22 cellular contexts compared by ENCODE assay signal in the genomic region with DNA sequence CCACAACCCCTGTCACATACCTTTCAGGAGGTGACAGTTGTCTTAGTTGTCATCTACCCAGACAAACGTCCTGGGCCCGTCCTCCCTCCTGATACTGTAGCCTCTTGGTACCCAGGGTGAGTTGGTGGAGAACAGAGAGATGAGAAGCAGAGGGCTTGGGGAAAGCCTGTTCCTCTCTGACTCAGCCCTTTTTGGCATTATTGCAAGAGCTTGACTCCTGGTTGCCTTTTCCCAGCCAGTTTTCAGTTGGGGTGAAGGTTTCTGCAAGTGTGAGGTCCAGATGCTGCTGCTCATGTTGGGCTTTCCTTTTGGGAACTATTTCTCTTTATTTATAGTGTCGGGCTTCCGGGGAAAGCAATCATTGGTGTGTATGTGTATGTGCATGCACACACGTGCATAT. TPM values are rescaled to one million over a fixed set of nuclear protein-coding genes. Genes with fewer than 3 reads are reported as not detected.
"Had no signal": no experiment of that assay in that cellular context is flagged by ENCODE, and none has a peak within 500 bp of the region (broad histone marks: within the 10 kb centered on the region; RNA-seq: fewer than 3 reads in every experiment).

No MANE protein-coding gene starts in this region.

- H3K4me3 ChIP-seq: adrenal gland, cardiac muscle cell, dorsolateral prefrontal cortex, skin epidermis, suprapubic skin had no signal

- DNase-seq: activated CD4-positive, alpha-beta T cell treated with anti-CD3 and anti-CD28 coated beads for 48 hours; activated CD8-positive, alpha-beta T cell treated with anti-CD3 and anti-CD28 coated beads for 36 hours; activated T-cell treated with anti-CD3 and anti-CD28 coated beads, Interleukin-2, amount 50 U/mL, for 4 hours; dorsolateral prefrontal cortex; erythroblast; foreskin keratinocyte; glutamatergic neuron; hypothalamus; left ventricle myocardium superior; mesenchymal stem cell; naive thymus-derived CD8-positive, alpha-beta T cell; posterior cingulate gyrus; stimulated activated CD4-positive, alpha-beta T cell treated with anti-CD3 and anti-CD28 coated beads, Interleukin-4, amount 100 ng/mL, for 4 hours; stimulated activated CD8-positive, alpha-beta memory T cell treated with anti-CD3 and anti-CD28 coated beads, Interleukin-4, amount 100 ng/mL, for 48 hours; stimulated activated naive CD8-positive, alpha-beta T cell treated with anti-CD3 and anti-CD28 coated beads, Interleukin-15, Interleukin-2, amounts not matched to agents 100 U/mL and 50 U/mL, for 24 hours; T-helper 2 cell had no signal

- H3K4me3 Mint-ChIP-seq: activated CD8-positive, alpha-beta T cell treated with anti-CD3 and anti-CD28 coated beads for 36 hours; activated T-cell treated with anti-CD3 and anti-CD28 coated beads, Interleukin-2, amount 50 U/mL, for 4 hours; naive thymus-derived CD8-positive, alpha-beta T cell; type B pancreatic cell; WTC11 had no signal

- H3K4me1 ChIP-seq: foreskin keratinocyte had no signal

- H3K27ac Mint-ChIP-seq: activated CD8-positive, alpha-beta T cell treated with anti-CD3 and anti-CD28 coated beads for 36 hours; type B pancreatic cell; WTC11 had no signal

- H3K27me3 ChIP-seq: adrenal gland, cardiac muscle cell, dorsolateral prefrontal cortex, foreskin keratinocyte, suprapubic skin had no signal

- H3K27me3 Mint-ChIP-seq: activated CD8-positive, alpha-beta T cell treated with anti-CD3 and anti-CD28 coated beads for 36 hours; naive thymus-derived CD8-positive, alpha-beta T cell; type B pancreatic cell had no signal

- H3K4me1 Mint-ChIP-seq: WTC11 had no signal

- H3K9me3 Mint-ChIP-seq: activated CD8-positive, alpha-beta T cell treated with anti-CD3 and anti-CD28 coated beads for 36 hours; activated T-cell treated with anti-CD3 and anti-CD28 coated beads, Interleukin-2, amount 50 U/mL, for 4 hours; naive thymus-derived CD8-positive, alpha-beta T cell; type B pancreatic cell; WTC11 had no signal

- H3K27ac ChIP-seq: adrenal gland, cardiac muscle cell, dorsolateral prefrontal cortex, foreskin keratinocyte, skin epidermis, suprapubic skin had no signal

- H3K9me3 ChIP-seq: adrenal gland, suprapubic skin had no signal

RNA-seq across cellular contexts. Expression of gene CNTD1, which starts 43.6 kb away (rescaled TPM):
- total RNA-seq: activated T-cell treated with anti-CD3 and anti-CD28 coated beads, Interleukin-2, amount 50 U/mL, for 4 hours; foreskin keratinocyte; naive thymus-derived CD8-positive, alpha-beta T cell; WTC11 had no signal
